28 cellular contexts compared by ENCODE assay signal in genomic region chr5:26229848-26230247, GRCh38.
"Had no signal": no experiment of that assay in that cellular context is flagged by ENCODE, and none has a peak within 500 bp of the region (broad histone marks: within the 10 kb centered on the region; RNA-seq: fewer than 3 reads in every experiment).

No MANE protein-coding gene starts in this region.

- H3K9me3 ChIP-seq: suprapubic skin, testis, thoracic aorta, thyroid gland, tibial artery, tibial nerve, transverse colon, upper lobe of right lung, uterus, vagina had no signal

- DNase-seq: stimulated activated CD4-positive, alpha-beta T cell treated with anti-CD3 and anti-CD28 coated beads, Interleukin-2, amount 100 ng/mL, for 48 hours; stimulated activated CD4-positive, alpha-beta T cell treated with anti-CD3 and anti-CD28 coated beads, Interleukin-4, amount 100 ng/mL, for 1 hour; stimulated activated CD4-positive, alpha-beta T cell treated with anti-CD3 and anti-CD28 coated beads, Interleukin-4, amount 100 ng/mL, for 24 hours; stimulated activated CD4-positive, alpha-beta T cell treated with anti-CD3 and anti-CD28 coated beads, Interleukin-4, amount 100 ng/mL, for 4 hours; stimulated activated CD8-positive, alpha-beta memory T cell treated with anti-CD3 and anti-CD28 coated beads, Interleukin-4, amount 100 ng/mL, for 48 hours; stimulated activated naive B cell treated with anti-CD40 and anti-IgM and Interleukin-4, amounts not matched to agents 10 μg/mL and 1 μg/mL and 100 μg/mL, for 72 hours; stimulated activated naive CD4-positive, alpha-beta T cell; stimulated activated naive CD4-positive, alpha-beta T cell treated with Interleukin-2 at 50 U/mL for 16 hours; stimulated activated naive CD8-positive, alpha-beta T cell treated with anti-CD3 and anti-CD28 coated beads, Interleukin-15, amount 100 ng/mL, for 72 hours; stimulated activated naive CD8-positive, alpha-beta T cell treated with anti-CD3 and anti-CD28 coated beads, Interleukin-15, Interleukin-2, amounts not matched to agents 100 U/mL and 50 U/mL, for 24 hours; stomach; substantia nigra; testis; thyroid gland; tibial artery; transverse colon; trophoblast cell; upper lobe of left lung; upper lobe of right lung; uterus had no signal

- H3K27me3 Mint-ChIP-seq: stimulated activated memory B cell treated with anti-CD40 and anti-IgM and Interleukin-4, amounts not matched to agents 10 μg/mL and 1 μg/mL and 100 μg/mL, for 72 hours; stimulated activated naive B cell treated with anti-CD40 and anti-IgM and Interleukin-4, amounts not matched to agents 10 μg/mL and 1 μg/mL and 100 μg/mL, for 72 hours; stimulated activated naive CD8-positive, alpha-beta T cell treated with anti-CD3 and anti-CD28 coated beads, Interleukin-15, amount 100 ng/mL, for 72 hours; stimulated activated naive CD8-positive, alpha-beta T cell treated with anti-CD3 and anti-CD28 coated beads, Interleukin-15, Interleukin-2, amounts not matched to agents 100 ng/mL and 50 ng/mL, for 24 hours had no signal

- H3K27me3 ChIP-seq: stomach, suprapubic skin, testis, thyroid gland, tibial artery, tibial nerve, transverse colon, upper lobe of left lung, upper lobe of right lung, uterus, vagina had no signal

- H3K4me3 ChIP-seq: stomach, suprapubic skin, testis, thoracic aorta, thyroid gland, tibial artery, tibial nerve, transverse colon, upper lobe of left lung, upper lobe of right lung, uterus, vagina had no signal

- H3K36me3 Mint-ChIP-seq: stimulated activated effector memory CD8-positive, alpha-beta T cell treated with anti-CD3 and anti-CD28 coated beads, Interleukin-12 subunit alpha, Interleukin-12 subunit beta, amount 100 ng/mL, for 72 hours; stimulated activated memory B cell treated with anti-CD40 and anti-IgM and Interleukin-4, amounts not matched to agents 10 μg/mL and 1 μg/mL and 100 μg/mL, for 72 hours; stimulated activated naive B cell treated with anti-CD40 and anti-IgM and Interleukin-4, amounts not matched to agents 10 μg/mL and 1 μg/mL and 100 μg/mL, for 72 hours; type B pancreatic cell had no signal

- H3K27ac ChIP-seq: stomach, suprapubic skin, testis, thoracic aorta, thyroid gland, tibial artery, tibial nerve, transverse colon, upper lobe of left lung, upper lobe of right lung, uterus, vagina had no signal

- H3K36me3 ChIP-seq: stomach, suprapubic skin, thoracic aorta, thyroid gland, tibial artery, tibial nerve, transverse colon, upper lobe of left lung, upper lobe of right lung, uterus, vagina had no signal

- H3K4me3 Mint-ChIP-seq: stimulated activated effector memory CD8-positive, alpha-beta T cell treated with anti-CD3 and anti-CD28 coated beads, Interleukin-12 subunit alpha, Interleukin-12 subunit beta, amount 100 ng/mL, for 72 hours; stimulated activated memory B cell treated with anti-CD40 and anti-IgM and Interleukin-4, amounts not matched to agents 10 μg/mL and 1 μg/mL and 100 μg/mL, for 72 hours; stimulated activated naive B cell treated with anti-CD40 and anti-IgM and Interleukin-4, amounts not matched to agents 10 μg/mL and 1 μg/mL and 100 μg/mL, for 72 hours; stimulated activated naive CD8-positive, alpha-beta T cell treated with anti-CD3 and anti-CD28 coated beads, Interleukin-15, amount 100 ng/mL, for 72 hours; stimulated activated naive CD8-positive, alpha-beta T cell treated with anti-CD3 and anti-CD28 coated beads, Interleukin-15, Interleukin-2, amounts not matched to agents 100 ng/mL and 50 ng/mL, for 24 hours; type B pancreatic cell had no signal

- H3K4me1 ChIP-seq: stomach, suprapubic skin, testis, thyroid gland, tibial artery, tibial nerve, transverse colon, upper lobe of left lung, upper lobe of right lung, uterus, vagina had no signal

- H3K27ac Mint-ChIP-seq: stimulated activated effector memory CD8-positive, alpha-beta T cell treated with anti-CD3 and anti-CD28 coated beads, Interleukin-12 subunit alpha, Interleukin-12 subunit beta, amount 100 ng/mL, for 72 hours; stimulated activated memory B cell treated with anti-CD40 and anti-IgM and Interleukin-4, amounts not matched to agents 10 μg/mL and 1 μg/mL and 100 μg/mL, for 72 hours; stimulated activated naive B cell treated with anti-CD40 and anti-IgM and Interleukin-4, amounts not matched to agents 10 μg/mL and 1 μg/mL and 100 μg/mL, for 72 hours; stimulated activated naive CD8-positive, alpha-beta T cell treated with anti-CD3 and anti-CD28 coated beads, Interleukin-15, amount 100 ng/mL, for 72 hours; stimulated activated naive CD8-positive, alpha-beta T cell treated with anti-CD3 and anti-CD28 coated beads, Interleukin-15, Interleukin-2, amounts not matched to agents 100 ng/mL and 50 ng/mL, for 24 hours; type B pancreatic cell had no signal

- H3K4me1 Mint-ChIP-seq: stimulated activated memory B cell treated with anti-CD40 and anti-IgM and Interleukin-4, amounts not matched to agents 10 μg/mL and 1 μg/mL and 100 μg/mL, for 72 hours; stimulated activated naive B cell treated with anti-CD40 and anti-IgM and Interleukin-4, amounts not matched to agents 10 μg/mL and 1 μg/mL and 100 μg/mL, for 72 hours; stimulated activated naive CD8-positive, alpha-beta T cell treated with anti-CD3 and anti-CD28 coated beads, Interleukin-15, amount 100 ng/mL, for 72 hours had no signal
